ENCODE assay signal across 8 cellular contexts in genomic region chr1:174159253-174160108, GRCh38. TPM values are rescaled to one million over a fixed set of nuclear protein-coding genes. Genes with fewer than 3 reads are reported as not detected.
DNase-seq lines count a peak whose midpoint lies in the region; ATAC-seq and TF ChIP-seq lines count a peak whose summit lies in the region.

Gene RABGAP1L (plus strand): TSS chr1:174159520.

- WGBS in suprapubic skin, result under 1% methylated on average over 61 of the region's 97 CpGs

- H3K9me3 ChIP-seq in suprapubic skin, result no peaks in the 10 kb centered on the region

- H3K27ac ChIP-seq in suprapubic skin, result peak within 1 kb of the TSS; percentile 91

- peaks cover 0 to 6% of the 10 kb centered on the region in 2 donors for H3K36me3 Mint-ChIP-seq in activated naive CD4-positive, alpha-beta T cell treated with anti-CD3 and anti-CD28 coated beads, Interleukin-2, amount 50 U/mL, for 72 hours

- TF ChIP-seq EP300 in suprapubic skin (IDR thresholded peaks at IDR 0.05), result no peak

- H3K9me3 Mint-ChIP-seq in activated naive CD4-positive, alpha-beta T cell treated with anti-CD3 and anti-CD28 coated beads, Interleukin-2, amount 50 U/mL, for 72 hours, result no peaks in the 10 kb centered on the region

- no peaks in the 10 kb centered on the region for H3K36me3 ChIP-seq in suprapubic skin

- H3K27ac Mint-ChIP-seq in activated naive CD4-positive, alpha-beta T cell treated with anti-CD3 and anti-CD28 coated beads, Interleukin-2, amount 50 U/mL, for 72 hours, result peak within 1 kb of the TSS; percentile 94 to 96

- TF ChIP-seq POLR2A in suprapubic skin (IDR thresholded peaks at IDR 0.05), result no peak

- H3K4me3 ChIP-seq in GM08714 (ENCODE audit: low read length), result peak within 1 kb of the TSS; percentile 78
- peak within 1 kb of the TSS; percentile 99 for H3K4me3 ChIP-seq in suprapubic skin

- DNase-seq in NCI-H1092 treated with DMSO at 0.1 percent for 48 hours (lab: John Stamatoyannopoulos, UW), result peak; percentile 94
- peak; percentile 99 for DNase-seq in SKM-1 (lab: John Stamatoyannopoulos, UW; ENCODE audit: unreplicated experiment)
- peak; percentile 84 to 88 for DNase-seq in activated naive CD4-positive, alpha-beta T cell treated with anti-CD3 and anti-CD28 coated beads, Interleukin-2, amount 50 U/mL, for 72 hours (ENCODE audit: low spot score in 2 of 2)
- peak; percentile 10 for DNase-seq in glomerular endothelial cell (ENCODE audit: extremely low read depth, low read depth, low spot score)
- peak; percentile 93 for DNase-seq in occipital lobe (lab: John Stamatoyannopoulos, UW)
- peak; percentile 95 to 96 for DNase-seq in suprapubic skin (ENCODE audit: low spot score in 2 of 2)

- no peaks in the 10 kb centered on the region for H3K27me3 ChIP-seq in suprapubic skin

- peak; percentile 62 for ATAC-seq in HG02610 (IDR thresholded peaks at IDR 0.05; ENCODE audit: unreplicated experiment)
- peak; percentile 72 to 80 for ATAC-seq in activated naive CD4-positive, alpha-beta T cell treated with anti-CD3 and anti-CD28 coated beads, Interleukin-2, amount 50 U/mL, for 72 hours

- TF ChIP-seq CTCF in suprapubic skin (IDR thresholded peaks at IDR 0.05), result no peak

- H3K4me1 ChIP-seq in suprapubic skin, result peaks cover 19% of the 10 kb centered on the region

RNA-seq across cellular contexts. Expression of gene RABGAP1L, which starts in this region (rescaled TPM):
- total RNA-seq in activated naive CD4-positive, alpha-beta T cell treated with anti-CD3 and anti-CD28 coated beads, Interleukin-2, amount 50 U/mL, for 72 hours, result 10 to 100 TPM; 24.0 to 26.8 TPM
- total RNA-seq in glomerular endothelial cell (26.6 and 29.5 TPM in 2 replicates), occipital lobe (145 TPM), suprapubic skin (100 to 1,000 TPM in 1 of 4 donors, 10 to 100 TPM in 3; 48.2 to 102 (median 59.1) TPM)

Comparison
In these comparisons a context has a peak if more than half of its experiments do, and no peak if none do; other contexts are left out.
1. Peak in every context shown above with its lines: DNase-seq, ATAC-seq, H3K4me3 ChIP-seq and H3K27ac ChIP-seq.
2. DNase-seq: peak in every context shown above with its lines; median percentile 99 in SKM-1; 96 in suprapubic skin; 94 in NCI-H1092 treated with DMSO at 0.1 percent for 48 hours; 93 in occipital lobe; 86 in activated naive CD4-positive, alpha-beta T cell treated with anti-CD3 and anti-CD28 coated beads, Interleukin-2, amount 50 U/mL, for 72 hours; 10 in glomerular endothelial cell.